Comparison of ENCODE assay signal across 12 cellular contexts in genomic region chr10:78925800-78926319, GRCh38.
DNase-seq lines count a peak whose midpoint lies in the region; ATAC-seq and TF ChIP-seq lines count a peak whose summit lies in the region.
"Had no signal": no experiment of that assay in that cellular context is flagged by ENCODE, and none has a peak within 500 bp of the region (broad histone marks: within the 10 kb centered on the region; RNA-seq: fewer than 3 reads in every experiment).

No MANE protein-coding gene starts in this region.

- in situ Hi-C loops in brain microvascular endothelial cell (cut with HindIII; ENCODE audit: low pct_ligation_motif_present, low sequenced_read_pairs) = no loop called here

- WGBS in tibial nerve, 2 donors = 77 to 85% methylated on average over 6 of the region's 6 CpGs

- no peak for ATAC-seq in Right ventricle myocardium superior (ENCODE audit: poor library complexity)
- ATAC-seq: left lobe of liver had no signal

- no peak for TF ChIP-seq POLR2A in tibial nerve (IDR thresholded peaks at IDR 0.05)

- no peak for TF ChIP-seq CTCF in Calu3 (IDR thresholded peaks at IDR 0.05; ENCODE audit: unreplicated experiment)
- no peak for TF ChIP-seq CTCF in brain microvascular endothelial cell (IDR thresholded peaks at IDR 0.05; ENCODE audit: low read depth, low read length, missing control alignments)
- no peak for TF ChIP-seq CTCF in tibial nerve (IDR thresholded peaks at IDR 0.05)

- H3K4me1 ChIP-seq in tibial nerve = peaks cover 0 to 6% (median 2%) of the 10 kb centered on the region in 4 donors

- H3K27ac Mint-ChIP-seq in Calu3 (ENCODE audit: unreplicated experiment) = no peak overlapping the region
- H3K27ac Mint-ChIP-seq: activated naive CD8-positive, alpha-beta T cell had no signal

- no peak overlapping the region for H3K4me3 Mint-ChIP-seq in Calu3 (ENCODE audit: low read depth, unreplicated experiment)
- H3K4me3 Mint-ChIP-seq: activated naive CD8-positive, alpha-beta T cell had no signal

- no peak for TF ChIP-seq EP300 in tibial nerve (IDR thresholded peaks at IDR 0.05)

- H3K36me3 ChIP-seq in brain microvascular endothelial cell (replicated peaks) (no peaks in the 10 kb centered on the region), tibial nerve (no peaks in the 10 kb centered on the region)

- no peaks in the 10 kb centered on the region for H3K9me3 Mint-ChIP-seq in Calu3 (ENCODE audit: low read depth, unreplicated experiment)

- BruUV-seq in Calu3 (replicated peaks; lab: Mats Ljungman, UMichigan) = no TSS peak

- peaks cover 14% of the 10 kb centered on the region for H3K4me1 Mint-ChIP-seq in Calu3 (ENCODE audit: low read depth, unreplicated experiment)

- H3K36me3 Mint-ChIP-seq in Calu3 (ENCODE audit: insufficient read depth, unreplicated experiment) = no peaks in the 10 kb centered on the region
- H3K36me3 Mint-ChIP-seq: activated naive CD8-positive, alpha-beta T cell had no signal

- no peaks in the 10 kb centered on the region for H3K9me3 ChIP-seq in tibial nerve

- intact Hi-C loops in Calu3 (cut with micrococcal nuclease; ENCODE audit: unreplicated experiment) = no loop called here
- intact Hi-C loops in Right ventricle myocardium superior (cut with DNase I) = no loop called here

- CTCF ChIA-PET in Calu3 (lab: Charles Lee) = interaction anchor here (1.6 kb wide), 2 partner anchors 36 to 49 kb away, joined by 4 to 5 read pairs; no protein-coding TSS in a partner anchor

- H3K27ac ChIP-seq in brain microvascular endothelial cell = peak overlapping the region; percentile 8
- no peak overlapping the region for H3K27ac ChIP-seq in tibial nerve

- H3K27me3 Mint-ChIP-seq in Calu3 (ENCODE audit: unreplicated experiment) = peaks cover 34% of the 10 kb centered on the region
- H3K27me3 Mint-ChIP-seq: activated naive CD8-positive, alpha-beta T cell had no signal

- no peaks in the 10 kb centered on the region for H3K27me3 ChIP-seq in brain microvascular endothelial cell (replicated peaks)
- H3K27me3 ChIP-seq in tibial nerve = no peaks in the 10 kb centered on the region

- peak; percentile 29 for DNase-seq in Calu3
- DNase-seq in MV-4-11 (lab: John Stamatoyannopoulos, UW) = peak; percentile 80
- peak; percentile 93 for DNase-seq in brain microvascular endothelial cell
- peak; percentile 96 for DNase-seq in non-pigmented ciliary epithelial cell (ENCODE audit: low read depth)
- DNase-seq in NCI-H1436 (lab: John Stamatoyannopoulos, UW) = no peak
- no peak for DNase-seq in Right ventricle myocardium superior
- DNase-seq in tibial nerve (ENCODE audit: low spot score in 2 of 2) = no peak
- DNase-seq in NCI-H526 (lab: John Stamatoyannopoulos, UW) = no peak
- DNase-seq: COR-L47, NCI-H1092 treated with DMSO at 0.1 percent for 48 hours had no signal

- H3K4me3 ChIP-seq in brain microvascular endothelial cell (ENCODE audit: low read depth, low read length) (no peak overlapping the region), tibial nerve (no peak overlapping the region)

Comparison
In these comparisons a context has a peak if more than half of its experiments do, and no peak if none do; other contexts are left out.
1. DNase-seq: peak in Calu3 (single experiment), MV-4-11 (single experiment), brain microvascular endothelial cell (single experiment) and non-pigmented ciliary epithelial cell (single experiment); none in NCI-H1436 (single experiment), Right ventricle myocardium superior (single experiment), tibial nerve (0 of 2) and NCI-H526 (0 of 2).